In the genomic region with DNA sequence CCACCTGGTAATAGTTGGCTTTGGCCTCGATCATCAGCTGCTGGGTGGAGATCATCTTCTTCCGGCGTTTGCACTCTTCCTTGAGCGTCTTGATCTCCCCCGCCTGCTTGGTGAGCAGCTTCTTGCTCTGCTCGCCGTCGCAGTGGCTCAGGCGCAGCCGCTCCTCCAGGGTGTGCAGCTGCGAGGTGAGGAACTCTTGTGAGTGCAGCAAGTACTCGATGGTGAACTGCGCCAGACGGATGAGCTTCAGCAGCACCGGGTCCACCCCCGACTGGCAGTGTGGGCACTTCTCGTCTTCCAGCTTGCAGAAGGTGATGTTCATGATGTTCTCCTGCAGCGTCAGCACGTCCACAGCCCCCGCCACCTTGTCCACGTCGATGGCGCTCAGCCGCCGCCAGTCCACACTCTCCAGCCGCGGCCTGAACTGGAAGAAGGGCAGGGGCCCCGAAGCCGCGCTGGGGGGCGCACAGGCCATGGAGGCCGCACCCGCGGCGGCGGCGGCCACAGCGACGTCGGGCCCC, we compare ENCODE assay signal across 1 cellular context.
TF ChIP-seq lines count a peak whose summit lies in the region.

No MANE protein-coding gene starts in this region.

TF ChIP-seq in endothelial cell of umbilical vein, 7 proteins besides CTCF, POLR2A, EP300 and RAD21 (continued from another document):
- TF ChIP-seq GATA2 (IDR thresholded peaks at IDR 0.05; ENCODE audit: insufficient read depth, insufficient read length, low read depth, low read length) (no peak), EZH2 (IDR thresholded peaks at IDR 0.05; ENCODE audit: borderline replicate concordance, low read depth, low read length, severe bottlenecking) (no peak), MYC (IDR thresholded peaks at IDR 0.05; ENCODE audit: low read depth, low read length) (no peak)
